ENCODE assay signal across 8 cellular contexts in the genomic region with DNA sequence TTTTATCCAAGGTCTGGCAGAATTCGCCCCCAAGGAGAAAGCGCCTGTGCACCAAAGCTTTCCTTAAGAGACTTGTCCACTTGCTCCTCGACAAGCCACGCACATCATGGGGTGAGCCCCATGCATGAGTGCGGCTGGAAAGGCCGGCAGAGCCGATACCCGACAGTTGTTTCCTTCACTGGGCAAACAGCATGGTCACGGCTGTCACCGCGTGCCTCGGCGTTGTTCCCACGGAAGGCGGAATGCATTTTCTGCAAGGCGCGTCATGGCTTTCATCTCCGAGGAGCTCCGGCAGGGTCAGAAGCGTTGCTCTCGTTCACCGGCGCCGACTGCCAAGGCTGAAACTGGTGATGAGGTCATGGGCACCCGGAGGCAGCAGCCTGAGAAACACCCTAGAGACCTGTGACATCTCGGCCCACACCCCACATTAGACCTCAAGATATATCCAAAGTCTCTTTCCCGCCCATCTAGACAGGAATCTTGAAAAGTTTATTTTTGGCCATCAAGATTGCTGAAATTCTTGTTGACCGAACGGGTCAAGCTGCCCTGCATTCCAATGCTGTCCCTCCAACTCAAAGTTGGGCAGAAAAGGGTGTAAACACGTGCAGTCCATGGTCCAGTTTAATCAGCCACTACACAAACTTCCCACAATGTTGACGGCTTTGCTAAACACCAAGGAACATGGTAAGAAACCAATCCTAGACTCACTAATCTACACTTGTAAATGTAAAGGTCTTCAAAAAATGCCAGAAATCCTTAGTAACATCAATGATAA. TPM values are rescaled to one million over a fixed set of nuclear protein-coding genes. Genes with fewer than 3 reads are reported as not detected.
DNase-seq lines count a peak whose midpoint lies in the region; ATAC-seq and TF ChIP-seq lines count a peak whose summit lies in the region.

No MANE protein-coding gene starts in this region.

- H3F3A ChIP-seq in SK-N-SH (replicated peaks; ENCODE audit: insufficient read depth): peaks cover 7% of the 10 kb centered on the region

- no peaks in the 10 kb centered on the region for H3K9me3 ChIP-seq in SK-N-SH
- H3K9me3 ChIP-seq in esophagus squamous epithelium: no peaks in the 10 kb centered on the region

- H3K27ac Mint-ChIP-seq in activated naive CD4-positive, alpha-beta T cell treated with anti-CD3 and anti-CD28 coated beads, Interleukin-2, amount 50 U/mL, for 24 hours: no peak overlapping the region
- H3K27ac Mint-ChIP-seq in activated naive CD4-positive, alpha-beta T cell treated with anti-CD3 and anti-CD28 coated beads, Interleukin-2, amount 50 U/mL, for 72 hours: no peak overlapping the region

- CTCF ChIA-PET in SK-N-SH (lab: Yijun Ruan, JAX): interaction anchor here (0.6 to 2.1 kb wide), 5 partner anchors 11 to 154 kb away, joined by 3 to 5 read pairs (median 3); no protein-coding TSS in a partner anchor
- CTCF ChIA-PET in GM10248 (lab: Yijun Ruan, JAX): no interaction called here

- H3K27ac ChIP-seq in SK-N-SH (ENCODE audit: low read depth in 2 of 2, low read length in 1 of 2) (peak overlapping the region; percentile 67 to 81), esophagus squamous epithelium (peak overlapping the region; percentile 95 to 98 (median 96))

- TF ChIP-seq CTCF in SK-N-SH (IDR thresholded peaks at IDR 0.05): no peak
- no peak for TF ChIP-seq CTCF in esophagus squamous epithelium (IDR thresholded peaks at IDR 0.05)
- TF ChIP-seq CTCF in GM10248 (IDR thresholded peaks at IDR 0.05; ENCODE audit: control extremely low read depth, extremely low read depth, low read depth, missing control alignments): no peak

- H3K36me3 ChIP-seq in SK-N-SH (replicated peaks in 1 of 2; ENCODE audit: control insufficient read depth in 1 of 2, insufficient read depth in 2 of 2, low read length in 1 of 2) (no peaks in the 10 kb centered on the region), esophagus squamous epithelium (no peaks in the 10 kb centered on the region)

- H3K4me2 ChIP-seq in SK-N-SH: peak overlapping the region; percentile 86

- H3K4me3 ChIP-seq in SK-N-SH (ENCODE audit: low read depth in 2 of 2, low read length in 1 of 2) (peak overlapping the region; percentile 74 to 84), esophagus squamous epithelium (peak overlapping the region; percentile 65 to 87 (median 76))

- peaks cover 10 to 14% of the 10 kb centered on the region in 2 experiments; a peak in 3 of 4 replicates for H3K4me1 ChIP-seq in SK-N-SH (ENCODE audit: control insufficient read depth in 1 of 2, insufficient read depth in 2 of 2, low read depth in 1 of 2, low read length in 1 of 2)
- peaks cover 0 to 43% (median 4%) of the 10 kb centered on the region in 3 donors for H3K4me1 ChIP-seq in esophagus squamous epithelium

- no peak for TF ChIP-seq EP300 in SK-N-SH (IDR thresholded peaks at IDR 0.05; ENCODE audit: borderline replicate concordance in 1 of 2, low read depth in 1 of 2, low read length in 1 of 2)

- peaks cover 27% of the 10 kb centered on the region for H3K4me1 Mint-ChIP-seq in activated naive CD4-positive, alpha-beta T cell treated with anti-CD3 and anti-CD28 coated beads, Interleukin-2, amount 50 U/mL, for 24 hours

- H3K27me3 ChIP-seq in SK-N-SH (ENCODE audit: insufficient read depth) (no peaks in the 10 kb centered on the region; the same call in 1 of the 2 replicates), esophagus squamous epithelium (peaks cover 0 to 11% (median 0%) of the 10 kb centered on the region in 4 donors)

- H4K20me1 ChIP-seq in SK-N-SH (ENCODE audit: insufficient read depth): peaks cover 32% of the 10 kb centered on the region

- intact Hi-C loops in esophagus squamous epithelium (cut with DNase I): no loop called here

- H3K9me3 Mint-ChIP-seq in activated naive CD4-positive, alpha-beta T cell treated with anti-CD3 and anti-CD28 coated beads, Interleukin-2, amount 50 U/mL, for 24 hours: peaks cover 8% of the 10 kb centered on the region
- H3K9me3 Mint-ChIP-seq in activated naive CD4-positive, alpha-beta T cell treated with anti-CD3 and anti-CD28 coated beads, Interleukin-2, amount 50 U/mL, for 72 hours: no peaks in the 10 kb centered on the region

- H3K36me3 Mint-ChIP-seq in activated naive CD4-positive, alpha-beta T cell treated with anti-CD3 and anti-CD28 coated beads, Interleukin-2, amount 50 U/mL, for 24 hours: peaks cover 4% of the 10 kb centered on the region
- peaks cover 5 to 10% of the 10 kb centered on the region in 2 donors for H3K36me3 Mint-ChIP-seq in activated naive CD4-positive, alpha-beta T cell treated with anti-CD3 and anti-CD28 coated beads, Interleukin-2, amount 50 U/mL, for 72 hours

- peaks cover 42% of the 10 kb centered on the region for H3K27me3 Mint-ChIP-seq in activated naive CD4-positive, alpha-beta T cell treated with anti-CD3 and anti-CD28 coated beads, Interleukin-2, amount 50 U/mL, for 24 hours

- H3K9ac ChIP-seq in SK-N-SH: peak overlapping the region; percentile 55; the same call in 1 of the 2 replicates

- H3K9me2 ChIP-seq in SK-N-SH: no peaks in the 10 kb centered on the region

- 31% methylated on average over 17 of the region's 31 CpGs for WGBS in SK-N-SH (ENCODE audit: low lambda C conversion rate)
- whole genome bisulfite sequencing in esophagus squamous epithelium, 2 donors: 12 to 15% methylated on average over 11 to 19 of the region's 31 CpGs

- no peak for ATAC-seq in activated naive CD4-positive, alpha-beta T cell treated with anti-CD3 and anti-CD28 coated beads, Interleukin-2, amount 50 U/mL, for 72 hours

- POLR2A ChIA-PET in SK-N-SH (lab: Yijun Ruan, JAX): no interaction called here
- POLR2A ChIA-PET in GM10248 (lab: Yijun Ruan, JAX): no interaction called here

- TF ChIP-seq RAD21 in SK-N-SH (IDR thresholded peaks at IDR 0.05; ENCODE audit: low read length): no peak; the same call in 1 of the 2 replicates

- peaks cover 36% of the 10 kb centered on the region for H3K79me2 ChIP-seq in SK-N-SH (ENCODE audit: insufficient read depth)

- peak overlapping the region; percentile 95 for H2AFZ ChIP-seq in SK-N-SH (ENCODE audit: low read depth)

- DNase-seq in activated naive CD4-positive, alpha-beta T cell treated with anti-CD3 and anti-CD28 coated beads, Interleukin-2, amount 50 U/mL, for 72 hours (ENCODE audit: low spot score in 2 of 2): no peak
- DNase-seq in SK-N-SH (no peak), esophagus squamous epithelium (lab: John Stamatoyannopoulos, UW) (no peak), mucosa of gallbladder (ENCODE audit: low spot score) (peak; percentile 61), ureter (ENCODE audit: low spot score) (peak; percentile 59), GM10248 (ENCODE audit: extremely low spot score) (no peak), germinal center (ENCODE audit: low spot score) (no peak)

- no peak for TF ChIP-seq POLR2A in esophagus squamous epithelium (IDR thresholded peaks at IDR 0.05)

- H3K4me3 Mint-ChIP-seq in activated naive CD4-positive, alpha-beta T cell treated with anti-CD3 and anti-CD28 coated beads, Interleukin-2, amount 50 U/mL, for 24 hours: peak overlapping the region; percentile 47

TF ChIP-seq in SK-N-SH, 30 proteins besides CTCF, POLR2A, EP300 and RAD21:
- 0 out of 2 replicates have a peak, but pooled peaks have one; percentile 24 for TF ChIP-seq SIN3A (IDR thresholded peaks at IDR 0.05; ENCODE audit: borderline replicate concordance, low read depth, low read length)
- no peak for TF ChIP-seq EZH2phosphoT487 (IDR thresholded peaks at IDR 0.05; ENCODE audit: borderline replicate concordance, low read depth)
- no peak for TF ChIP-seq SMC3 (IDR thresholded peaks at IDR 0.05; ENCODE audit: low read depth, low read length)
- TF ChIP-seq MAX (IDR thresholded peaks at IDR 0.05; ENCODE audit: low read depth): peak; percentile 89
- TF ChIP-seq GABPA (IDR thresholded peaks at IDR 0.05; ENCODE audit: low read depth): no peak
- TF ChIP-seq FOXJ3 (CRISPR knock-in tag; IDR thresholded peaks at IDR 0.05): 0 out of 2 replicates have a peak, but pooled peaks have one; percentile 22
- TF ChIP-seq MXI1 (IDR thresholded peaks at IDR 0.05; ENCODE audit: low read depth, low read length): peak; percentile 79
- TF ChIP-seq, protein P1, sequence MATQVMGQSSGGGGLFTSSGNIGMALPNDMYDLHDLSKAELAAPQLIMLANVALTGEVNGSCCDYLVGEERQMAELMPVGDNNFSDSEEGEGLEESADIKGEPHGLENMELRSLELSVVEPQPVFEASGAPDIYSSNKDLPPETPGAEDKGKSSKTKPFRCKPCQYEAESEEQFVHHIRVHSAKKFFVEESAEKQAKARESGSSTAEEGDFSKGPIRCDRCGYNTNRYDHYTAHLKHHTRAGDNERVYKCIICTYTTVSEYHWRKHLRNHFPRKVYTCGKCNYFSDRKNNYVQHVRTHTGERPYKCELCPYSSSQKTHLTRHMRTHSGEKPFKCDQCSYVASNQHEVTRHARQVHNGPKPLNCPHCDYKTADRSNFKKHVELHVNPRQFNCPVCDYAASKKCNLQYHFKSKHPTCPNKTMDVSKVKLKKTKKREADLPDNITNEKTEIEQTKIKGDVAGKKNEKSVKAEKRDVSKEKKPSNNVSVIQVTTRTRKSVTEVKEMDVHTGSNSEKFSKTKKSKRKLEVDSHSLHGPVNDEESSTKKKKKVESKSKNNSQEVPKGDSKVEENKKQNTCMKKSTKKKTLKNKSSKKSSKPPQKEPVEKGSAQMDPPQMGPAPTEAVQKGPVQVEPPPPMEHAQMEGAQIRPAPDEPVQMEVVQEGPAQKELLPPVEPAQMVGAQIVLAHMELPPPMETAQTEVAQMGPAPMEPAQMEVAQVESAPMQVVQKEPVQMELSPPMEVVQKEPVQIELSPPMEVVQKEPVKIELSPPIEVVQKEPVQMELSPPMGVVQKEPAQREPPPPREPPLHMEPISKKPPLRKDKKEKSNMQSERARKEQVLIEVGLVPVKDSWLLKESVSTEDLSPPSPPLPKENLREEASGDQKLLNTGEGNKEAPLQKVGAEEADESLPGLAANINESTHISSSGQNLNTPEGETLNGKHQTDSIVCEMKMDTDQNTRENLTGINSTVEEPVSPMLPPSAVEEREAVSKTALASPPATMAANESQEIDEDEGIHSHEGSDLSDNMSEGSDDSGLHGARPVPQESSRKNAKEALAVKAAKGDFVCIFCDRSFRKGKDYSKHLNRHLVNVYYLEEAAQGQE (IDR thresholded peaks at IDR 0.05; ENCODE audit: low read depth, low read length): no peak

RNA-seq across cellular contexts. Expression of gene TJP1, which starts 0.6 kb away (rescaled TPM):
- under 1 TPM in 1 of 2 donors, not detected in 1; 0.30 TPM for total RNA-seq in activated naive CD4-positive, alpha-beta T cell treated with anti-CD3 and anti-CD28 coated beads, Interleukin-2, amount 50 U/mL, for 72 hours
- polyA plus RNA-seq in SK-N-SH (2012; rRNA removed): 17.5 and 23.7 TPM in 2 replicates
- 19.8 and 19.9 TPM in 2 replicates for polyA plus RNA-seq in SK-N-SH (2012; cell fraction: cytosol; rRNA removed)
- 15.4 and 26.0 TPM in 2 replicates for polyA plus RNA-seq in SK-N-SH (2012; cell fraction: nucleus; rRNA removed)
- 100 to 1,000 TPM in 3 of 4 donors, 10 to 100 TPM in 1; 69.6 to 142 (median 119) TPM for total RNA-seq in esophagus squamous epithelium
- 105 TPM for total RNA-seq in mucosa of gallbladder
- total RNA-seq in ureter: 120 TPM

Comparison
In these comparisons a context has a peak if more than half of its experiments do, and no peak if none do; other contexts are left out.
1. DNase-seq: peak in mucosa of gallbladder (single experiment) and ureter (single experiment); none in activated naive CD4-positive, alpha-beta T cell treated with anti-CD3 and anti-CD28 coated beads, Interleukin-2, amount 50 U/mL, for 72 hours (0 of 2), SK-N-SH (single experiment), esophagus squamous epithelium (single experiment), GM10248 (single experiment) and germinal center (single experiment).
2. RNA of gene TJP1, which starts 0.6 kb away (total RNA-seq): 69.6 to 142 TPM in esophagus squamous epithelium, 120 TPM in ureter (single experiment) and 105 TPM in mucosa of gallbladder (single experiment); 0.30 TPM in activated naive CD4-positive, alpha-beta T cell treated with anti-CD3 and anti-CD28 coated beads, Interleukin-2, amount 50 U/mL, for 72 hours; every median in the first group is over 10 times any median in the second.